In genomic region chr18:47844828-47845227, GRCh38 we compare ENCODE assay signal across 24 cellular contexts.
"Had no signal": no experiment of that assay in that cellular context is flagged by ENCODE, and none has a peak within 500 bp of the region (broad histone marks: within the 10 kb centered on the region; RNA-seq: fewer than 3 reads in every experiment).

No MANE protein-coding gene starts in this region.

- DNase-seq: Kasumi-1, MM.1S, NCI-H1092 treated with DMSO at 0.1 percent for 48 hours, NCI-H1436, NCI-H187, NCI-H2029, NCI-H2081 treated with DMSO at 0.1 percent for 48 hours, NCI-H2171, NCI-H226, NCI-H446, NCI-H510A, NCI-H524 treated with DMSO at 0.1 percent for 48 hours, NCI-H69, NCI-H774, Right ventricle myocardium superior, RPMI8226, SIG-M5, SK-N-SH had no signal

- H3K9me3 ChIP-seq: SK-N-SH had no signal

- ATAC-seq: K562 had no signal

- H3K4me3 ChIP-seq: K562 had no signal

- H3K4me1 Mint-ChIP-seq: IgD-negative memory B cell had no signal

- FAIRE-seq: HTR-8/SVneo, K562, RCC 7860 had no signal

- H3K4me3 Mint-ChIP-seq: IgD-negative memory B cell had no signal

- H3K9me3 Mint-ChIP-seq: IgD-negative memory B cell had no signal

- H3K27ac ChIP-seq: HL-60, KMS-11 had no signal

- H3K27me3 Mint-ChIP-seq: IgD-negative memory B cell had no signal
